Comparison of ENCODE assay signal across 1 cellular context in the genomic region with DNA sequence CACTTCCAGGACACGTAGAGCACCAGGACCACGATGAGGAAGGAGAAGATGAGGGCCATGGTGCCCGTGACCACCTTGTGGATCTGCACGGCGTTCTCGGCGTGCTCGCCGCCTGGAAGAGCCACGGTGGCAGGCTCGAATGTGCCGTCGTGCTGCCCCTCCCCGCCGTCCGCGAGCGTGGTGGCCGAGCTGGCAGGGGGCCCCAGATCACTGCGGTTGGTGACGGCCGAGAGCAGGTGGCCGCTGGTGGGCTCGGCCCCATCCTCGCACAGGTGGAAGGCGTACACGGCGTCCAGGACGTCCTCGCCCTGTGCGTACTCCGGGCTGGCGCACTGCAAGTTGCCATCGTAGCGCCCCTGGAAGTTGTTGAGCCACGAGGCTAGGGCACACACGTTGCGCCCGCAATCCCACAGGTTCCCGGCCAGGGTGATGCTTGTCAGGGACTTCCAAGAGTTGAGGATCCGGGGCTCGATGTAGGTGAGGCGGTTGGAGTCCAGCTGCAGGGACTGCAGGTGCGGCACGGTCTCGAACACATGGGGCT.
TF ChIP-seq lines count a peak whose summit lies in the region.

No MANE protein-coding gene starts in this region.

TF ChIP-seq in K562, 482 proteins besides CTCF, POLR2A, EP300 and RAD21 (continued from another document):
- TF ChIP-seq, protein P1, sequence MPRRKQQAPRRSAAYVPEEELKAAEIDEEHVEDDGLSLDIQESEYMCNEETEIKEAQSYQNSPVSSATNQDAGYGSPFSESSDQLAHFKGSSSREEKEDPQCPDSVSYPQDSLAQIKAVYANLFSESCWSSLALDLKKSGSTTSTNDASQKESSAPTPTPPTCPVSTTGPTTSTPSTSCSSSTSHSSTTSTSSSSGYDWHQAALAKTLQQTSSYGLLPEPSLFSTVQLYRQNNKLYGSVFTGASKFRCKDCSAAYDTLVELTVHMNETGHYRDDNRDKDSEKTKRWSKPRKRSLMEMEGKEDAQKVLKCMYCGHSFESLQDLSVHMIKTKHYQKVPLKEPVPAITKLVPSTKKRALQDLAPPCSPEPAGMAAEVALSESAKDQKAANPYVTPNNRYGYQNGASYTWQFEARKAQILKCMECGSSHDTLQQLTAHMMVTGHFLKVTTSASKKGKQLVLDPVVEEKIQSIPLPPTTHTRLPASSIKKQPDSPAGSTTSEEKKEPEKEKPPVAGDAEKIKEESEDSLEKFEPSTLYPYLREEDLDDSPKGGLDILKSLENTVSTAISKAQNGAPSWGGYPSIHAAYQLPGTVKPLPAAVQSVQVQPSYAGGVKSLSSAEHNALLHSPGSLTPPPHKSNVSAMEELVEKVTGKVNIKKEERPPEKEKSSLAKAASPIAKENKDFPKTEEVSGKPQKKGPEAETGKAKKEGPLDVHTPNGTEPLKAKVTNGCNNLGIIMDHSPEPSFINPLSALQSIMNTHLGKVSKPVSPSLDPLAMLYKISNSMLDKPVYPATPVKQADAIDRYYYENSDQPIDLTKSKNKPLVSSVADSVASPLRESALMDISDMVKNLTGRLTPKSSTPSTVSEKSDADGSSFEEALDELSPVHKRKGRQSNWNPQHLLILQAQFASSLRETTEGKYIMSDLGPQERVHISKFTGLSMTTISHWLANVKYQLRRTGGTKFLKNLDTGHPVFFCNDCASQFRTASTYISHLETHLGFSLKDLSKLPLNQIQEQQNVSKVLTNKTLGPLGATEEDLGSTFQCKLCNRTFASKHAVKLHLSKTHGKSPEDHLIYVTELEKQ (CRISPR knock-in tag; IDR thresholded peaks at IDR 0.05): no peak
